In the genomic region with DNA sequence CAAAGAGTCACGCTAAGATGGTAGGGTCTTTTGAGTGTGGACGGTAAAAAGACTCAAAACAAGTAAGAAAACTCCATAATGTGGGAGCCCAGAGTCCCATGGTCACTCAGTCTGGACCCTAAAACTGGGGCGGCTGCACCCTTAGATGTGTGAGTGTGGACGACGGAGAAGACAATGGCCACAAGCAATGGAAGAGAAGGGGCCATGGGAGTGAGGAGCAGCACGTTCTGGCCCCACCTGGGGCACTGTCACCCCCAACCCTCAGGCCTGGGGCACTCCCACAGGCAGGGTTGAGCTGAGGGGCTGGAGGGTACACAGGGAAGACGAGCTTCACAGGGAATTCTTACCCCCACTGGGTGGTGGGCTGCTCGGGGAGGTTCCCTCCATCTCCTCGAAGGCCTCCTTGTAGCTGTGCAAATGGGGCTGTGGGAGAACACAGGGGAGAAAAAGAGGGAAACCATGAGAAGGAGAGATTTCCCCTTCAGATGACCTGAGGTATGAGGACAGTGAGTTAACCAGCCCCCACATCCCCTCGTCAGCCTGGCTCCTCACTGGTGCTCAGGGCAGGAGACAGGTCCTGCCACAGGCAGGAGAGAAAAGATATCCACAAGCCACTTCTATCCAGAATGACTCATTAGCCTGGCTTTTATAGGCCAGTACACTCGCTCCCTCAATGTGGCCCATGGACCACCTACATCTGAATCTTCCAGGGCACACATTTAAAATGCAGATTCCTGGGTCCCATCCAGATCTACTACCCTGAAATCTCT, we compare ENCODE assay signal across 22 cellular contexts.
DNase-seq lines count a peak whose midpoint lies in the region; ATAC-seq, FAIRE-seq and TF ChIP-seq lines count a peak whose summit lies in the region.
"Had no signal": no experiment of that assay in that cellular context is flagged by ENCODE, and none has a peak within 500 bp of the region (broad histone marks: within the 10 kb centered on the region; RNA-seq: fewer than 3 reads in every experiment).

No MANE protein-coding gene starts in this region.

- H3K9ac ChIP-seq in BLaER1 = no peak overlapping the region

- no peaks in the 10 kb centered on the region for H3K36me3 Mint-ChIP-seq in central memory CD8-positive, alpha-beta T cell (ENCODE audit: insufficient read depth)

- no peak for DNase-seq in central memory CD8-positive, alpha-beta T cell (ENCODE audit: low spot score in 2 of 2)
- DNase-seq in right cardiac atrium (peak in 2 of 3 donors; percentile 34 to 42), gastrocnemius medialis (peak in 1 of 2 donors; percentile 71), amygdala (lab: John Stamatoyannopoulos, UW) (no peak), GM12891 (ENCODE audit: insufficient read length, low spot score) (no peak), MV-4-11 (lab: John Stamatoyannopoulos, UW) (no peak)
- DNase-seq in activated naive CD4-positive, alpha-beta T cell treated with anti-CD3 and anti-CD28 coated beads, Interleukin-2, amount 50 U/mL, for 16 hours = no peak
- DNase-seq: activated naive CD8-positive, alpha-beta T cell treated with anti-CD3 and anti-CD28 coated beads, Interleukin-2, amount 50 U/mL, for 24 hours; hypothalamus; Kasumi-1; NCI-H1417; NCI-H2171 treated with DMSO at 0.1 percent for 48 hours; NCI-H774; occipital lobe; OCI-M1; stimulated activated CD4-positive, alpha-beta T cell treated with anti-CD3 and anti-CD28 coated beads, Interleukin-4, amount 100 ng/mL, for 4 hours had no signal

- H3K4me1 ChIP-seq in BLaER1 (peaks cover 16% of the 10 kb centered on the region), right cardiac atrium (ENCODE audit: control insufficient read depth, insufficient read depth, low read length) (peaks cover 57% of the 10 kb centered on the region), gastrocnemius medialis (peaks cover 96% of the 10 kb centered on the region in 2 donors)

- intact Hi-C loops in right cardiac atrium (cut with DNase I) (no loop called here), gastrocnemius medialis (cut with DNase I; ENCODE audit: low total_unique reads) (loop anchor here (5.0 to 10.0 kb wide), 4 partner anchors 38 to 1590 kb away; no protein-coding TSS in a partner anchor)

- 91% methylated on average over 11 of the region's 11 CpGs for WGBS in right cardiac atrium

- FAIRE-seq in GM12891 (lab: Jason Lieb, UNC) = no peak
- FAIRE-seq: A204.1 had no signal

- H3K4me3 Mint-ChIP-seq in central memory CD8-positive, alpha-beta T cell = no peak overlapping the region
- H3K4me3 Mint-ChIP-seq: activated naive CD8-positive, alpha-beta T cell treated with anti-CD3 and anti-CD28 coated beads, Interleukin-2, amount 50 U/mL, for 24 hours; activated T-helper 1 cell treated with anti-CD3 and anti-CD28 coated beads, Interleukin-12 subunit alpha, Interleukin-12 subunit beta, Interleukin-2, Interleukin-4 antibody, amounts not matched to agents 30 ng/mL and 10 ng/mL and 1 ng/mL, durations not matched to agents 14 hours and 24 hours and 36 hours had no signal

- ATAC-seq in central memory CD8-positive, alpha-beta T cell (replicated peaks; ENCODE audit: extremely low read depth, poor library complexity, severe bottlenecking) = no peak
- ATAC-seq in right cardiac atrium (no peak), gastrocnemius medialis (peak in 1 of 2 donors; percentile 5)
- ATAC-seq: activated naive CD8-positive, alpha-beta T cell treated with anti-CD3 and anti-CD28 coated beads, Interleukin-2, amount 50 U/mL, for 24 hours had no signal

- in situ Hi-C loops in gastrocnemius medialis (cut with MboI; ENCODE audit: low sequenced_read_pairs in 4 of 4) = no loop called here

- no peaks in the 10 kb centered on the region for H4K20me1 ChIP-seq in BLaER1

- H3K27ac ChIP-seq in BLaER1 (no peak overlapping the region), right cardiac atrium (ENCODE audit: low read length) (peak overlapping the region; percentile 25), gastrocnemius medialis (peak overlapping the region; percentile 99 to 100 (median 99))
- H3K27ac ChIP-seq: C4-2B, cardiac muscle cell had no signal

- H3K9me3 ChIP-seq in BLaER1 = no peaks in the 10 kb centered on the region
- no peaks in the 10 kb centered on the region for H3K9me3 ChIP-seq in right cardiac atrium (ENCODE audit: control insufficient read depth, low read length)
- H3K9me3 ChIP-seq in gastrocnemius medialis = no peaks in the 10 kb centered on the region

- peak overlapping the region; percentile 13 for H3K27ac Mint-ChIP-seq in central memory CD8-positive, alpha-beta T cell (ENCODE audit: low read depth)
- H3K27ac Mint-ChIP-seq: activated naive CD8-positive, alpha-beta T cell treated with anti-CD3 and anti-CD28 coated beads, Interleukin-2, amount 50 U/mL, for 24 hours; activated T-helper 1 cell treated with anti-CD3 and anti-CD28 coated beads, Interleukin-12 subunit alpha, Interleukin-12 subunit beta, Interleukin-2, Interleukin-4 antibody, amounts not matched to agents 30 ng/mL and 10 ng/mL and 1 ng/mL, durations not matched to agents 14 hours and 24 hours and 36 hours had no signal

- peak; percentile 19 to 31 for TF ChIP-seq POLR2A in gastrocnemius medialis (IDR thresholded peaks at IDR 0.05)
- no peak for TF ChIP-seq POLR2A in GM12891 (IDR thresholded peaks at IDR 0.05; ENCODE audit: low read depth, low read length)

- peaks cover 79% of the 10 kb centered on the region for H3K36me3 ChIP-seq in BLaER1
- H3K36me3 ChIP-seq in gastrocnemius medialis = peaks cover 0 to 47% of the 10 kb centered on the region in 2 donors
- H3K36me3 ChIP-seq: cardiac muscle cell had no signal

- peaks cover 43% of the 10 kb centered on the region for H3K27me3 Mint-ChIP-seq in central memory CD8-positive, alpha-beta T cell

- H3K27me3 ChIP-seq in BLaER1 (no peaks in the 10 kb centered on the region; the same call in 1 of the 2 replicates), right cardiac atrium (ENCODE audit: control insufficient read depth, insufficient read depth) (no peaks in the 10 kb centered on the region), gastrocnemius medialis (no peaks in the 10 kb centered on the region)

- no peaks in the 10 kb centered on the region for H3K9me3 Mint-ChIP-seq in central memory CD8-positive, alpha-beta T cell
- H3K9me3 Mint-ChIP-seq: activated naive CD8-positive, alpha-beta T cell treated with anti-CD3 and anti-CD28 coated beads, Interleukin-2, amount 50 U/mL, for 24 hours; activated T-helper 1 cell treated with anti-CD3 and anti-CD28 coated beads, Interleukin-12 subunit alpha, Interleukin-12 subunit beta, Interleukin-2, Interleukin-4 antibody, amounts not matched to agents 30 ng/mL and 10 ng/mL and 1 ng/mL, durations not matched to agents 14 hours and 24 hours and 36 hours had no signal

- H3K4me1 Mint-ChIP-seq in central memory CD8-positive, alpha-beta T cell = no peaks in the 10 kb centered on the region
- H3K4me1 Mint-ChIP-seq: activated naive CD8-positive, alpha-beta T cell treated with anti-CD3 and anti-CD28 coated beads, Interleukin-2, amount 50 U/mL, for 24 hours had no signal

- no peak overlapping the region for H3K4me3 ChIP-seq in BLaER1
- no peak overlapping the region for H3K4me3 ChIP-seq in right cardiac atrium (ENCODE audit: low read length)
- no peak overlapping the region for H3K4me3 ChIP-seq in gastrocnemius medialis
- H3K4me3 ChIP-seq: cardiac muscle cell, skin epidermis had no signal

- no peak for TF ChIP-seq CTCF in gastrocnemius medialis (IDR thresholded peaks at IDR 0.05 in 4 of 5, conservative IDR thresholded peaks at IDR 0.05 in 1 of 5)

- H3K4me2 ChIP-seq in BLaER1 = peak overlapping the region; percentile 57

TF ChIP-seq in GM12891, 5 proteins besides CTCF, POLR2A, EP300 and RAD21:
- TF ChIP-seq POU2F2 (IDR thresholded peaks at IDR 0.05; ENCODE audit: low read depth, low read length) (no peak), SPI1 (IDR thresholded peaks at IDR 0.05; ENCODE audit: low read depth, low read length) (no peak), POLR2AphosphoS5 (IDR thresholded peaks at IDR 0.05; ENCODE audit: low read depth, low read length) (no peak), TAF1 (IDR thresholded peaks at IDR 0.05; ENCODE audit: low read depth, low read length) (no peak), PAX5 (IDR thresholded peaks at IDR 0.05; ENCODE audit: insufficient read depth, low read length, severe bottlenecking) (no peak)
TF ChIP-seq in GM12891: peak in this region for 0.

Comparison
In these comparisons a context has a peak if more than half of its experiments do, and no peak if none do; other contexts are left out.
1. DNase-seq: peak in right cardiac atrium (2 of 3); none in central memory CD8-positive, alpha-beta T cell (0 of 2), amygdala (0 of 56), GM12891 (single experiment), activated naive CD4-positive, alpha-beta T cell treated with anti-CD3 and anti-CD28 coated beads, Interleukin-2, amount 50 U/mL, for 16 hours (single experiment) and MV-4-11 (single experiment).